ENCODE assay signal across 16 cellular contexts in genomic region chr12:107783406-107784376, GRCh38. TPM values are rescaled to one million over a fixed set of nuclear protein-coding genes. Genes with fewer than 3 reads are reported as not detected.
DNase-seq lines count a peak whose midpoint lies in the region; ATAC-seq and TF ChIP-seq lines count a peak whose summit lies in the region.
"Had no signal": no experiment of that assay in that cellular context is flagged by ENCODE, and none has a peak within 500 bp of the region (broad histone marks: within the 10 kb centered on the region; RNA-seq: fewer than 3 reads in every experiment).

No MANE protein-coding gene starts in this region.

- in situ Hi-C loops in HAP-1 (cut with MboI; ENCODE audit: low sequenced_read_pairs) = no loop called here

- TF ChIP-seq POLR2A in breast epithelium (IDR thresholded peaks at IDR 0.05) = no peak

- H3K4me1 ChIP-seq in OCI-LY7 (ENCODE audit: insufficient read depth, low read length, poor library complexity, severe bottlenecking) (peaks cover 35% of the 10 kb centered on the region), HAP-1 (no peaks in the 10 kb centered on the region), breast epithelium (no peaks in the 10 kb centered on the region)

- H3K9me3 ChIP-seq in OCI-LY7 (ENCODE audit: low read length) (no peaks in the 10 kb centered on the region), HAP-1 (no peaks in the 10 kb centered on the region), breast epithelium (no peaks in the 10 kb centered on the region)

- TF ChIP-seq CTCF in OCI-LY7 (conservative IDR thresholded peaks at IDR 0.05; ENCODE audit: low read length) (no peak), breast epithelium (IDR thresholded peaks at IDR 0.05) (no peak)

- H3K4me3 ChIP-seq in OCI-LY7 (ENCODE audit: low read depth, low read length, poor library complexity, severe bottlenecking) (peak overlapping the region; percentile 28), HAP-1 (no peak overlapping the region), breast epithelium (no peak overlapping the region)
- H3K4me3 ChIP-seq: hepatocyte, skin epidermis had no signal

- CTCF ChIA-PET in OCI-LY7 (lab: Charles Lee; ENCODE audit: unreplicated experiment) = no interaction called here

- no peaks in the 10 kb centered on the region for H4K20me1 ChIP-seq in OCI-LY7 (ENCODE audit: insufficient read depth, low read length)

- POLR2A ChIA-PET in OCI-LY7 (lab: Charles Lee) = interaction anchor here (0.6 to 1.8 kb wide), 6 partner anchors 9 to 619 kb away, joined by 3 to 9 read pairs (median 4); no protein-coding TSS in a partner anchor

- ATAC-seq in GM18511 (IDR thresholded peaks at IDR 0.05; ENCODE audit: unreplicated experiment) (peak; percentile 57), GM21447 (IDR thresholded peaks at IDR 0.05; ENCODE audit: unreplicated experiment) (peak; percentile 65), HG03139 (IDR thresholded peaks at IDR 0.05; ENCODE audit: unreplicated experiment) (peak; percentile 58)
- ATAC-seq: activated naive CD8-positive, alpha-beta T cell treated with anti-CD3 and anti-CD28 coated beads, Interleukin-2, amount 50 U/mL, for 24 hours; effector memory CD8-positive, alpha-beta T cell had no signal

- H3K36me3 ChIP-seq in OCI-LY7 (ENCODE audit: insufficient read depth, low read length) (no peaks in the 10 kb centered on the region), HAP-1 (replicated peaks) (no peaks in the 10 kb centered on the region), breast epithelium (no peaks in the 10 kb centered on the region)

- intact Hi-C loops in OCI-LY7 (cut with micrococcal nuclease; ENCODE audit: unreplicated experiment) (no loop called here), breast epithelium (cut with DNase I; ENCODE audit: low total_unique reads) (no loop called here)

- no peaks in the 10 kb centered on the region for H3K79me2 ChIP-seq in OCI-LY7 (ENCODE audit: insufficient read depth, low read depth, low read length)
- H3K79me2 ChIP-seq: hepatocyte had no signal

- H3K27ac ChIP-seq in OCI-LY7 (ENCODE audit: low read depth, low read length, poor library complexity, severe bottlenecking) (no peak overlapping the region), breast epithelium (no peak overlapping the region)
- H3K27ac ChIP-seq: hepatocyte, skin epidermis had no signal

- peak overlapping the region; percentile 68 for H2AFZ ChIP-seq in OCI-LY7 (ENCODE audit: low read length)
- H2AFZ ChIP-seq: hepatocyte had no signal

- H3K27me3 ChIP-seq in HAP-1 (ENCODE audit: low read depth) (no peaks in the 10 kb centered on the region; the same call in 1 of the 2 replicates), breast epithelium (no peaks in the 10 kb centered on the region)

- peak overlapping the region; percentile 64 for H3K4me2 ChIP-seq in OCI-LY7 (ENCODE audit: low read length)
- H3K4me2 ChIP-seq: hepatocyte had no signal

- no peaks in the 10 kb centered on the region for H3K9me2 ChIP-seq in OCI-LY7 (ENCODE audit: insufficient read depth, low read length)

- DNase-seq in OCI-LY7 (ENCODE audit: low spot score) (no peak), HAP-1 (ENCODE audit: low spot score in 2 of 2) (no peak), foreskin melanocyte (no peak), NCI-H2107 (lab: John Stamatoyannopoulos, UW) (no peak), breast epithelium (ENCODE audit: low spot score in 2 of 2) (no peak)
- DNase-seq: activated CD4-positive, alpha-beta T cell treated with anti-CD3 and anti-CD28 coated beads, Interleukin-2, amount 10 ng/mL, durations not matched to agents 24 days and 14 days; activated naive CD8-positive, alpha-beta T cell treated with anti-CD3 and anti-CD28 coated beads, Interleukin-2, amount 50 U/mL, for 24 hours; CD4-positive, CD25-positive, alpha-beta regulatory T cell; effector memory CD8-positive, alpha-beta T cell; NCI-H187 had no signal

- BruUV-seq in OCI-LY7 (replicated peaks; lab: Mats Ljungman, UMichigan) = no TSS peak

RNA-seq across cellular contexts. Expression of gene ASCL4, which starts 9.2 kb away (rescaled TPM):
- not detected in 2 replicates for total RNA-seq in OCI-LY7 (2014; rRNA removed; shearing (Covaris generic))
- total RNA-seq in OCI-LY7 (2022) (not detected in 2 replicates), breast epithelium (under 1 TPM in 1 of 3 donors, not detected in 2; 0.16 TPM)
- total RNA-seq: activated CD4-positive, alpha-beta T cell treated with anti-CD3 and anti-CD28 coated beads, Interleukin-2, amount 10 ng/mL, durations not matched to agents 24 days and 14 days; CD4-positive, CD25-positive, alpha-beta regulatory T cell; RPMI7951 had no signal

RNA-seq across cellular contexts. Expression of gene PRDM4, which starts 22.8 kb away (rescaled TPM):
- total RNA-seq in OCI-LY7 (2014; rRNA removed; shearing (Covaris generic)) = 25.1 and 28.7 TPM in 2 replicates
- total RNA-seq in OCI-LY7 (2022) = 27.5 and 28.3 TPM in 2 replicates
- total RNA-seq in breast epithelium = 10 to 100 TPM; 29.4 to 32.6 (median 31.1) TPM
